2 cellular contexts compared by ENCODE assay signal in the genomic region with DNA sequence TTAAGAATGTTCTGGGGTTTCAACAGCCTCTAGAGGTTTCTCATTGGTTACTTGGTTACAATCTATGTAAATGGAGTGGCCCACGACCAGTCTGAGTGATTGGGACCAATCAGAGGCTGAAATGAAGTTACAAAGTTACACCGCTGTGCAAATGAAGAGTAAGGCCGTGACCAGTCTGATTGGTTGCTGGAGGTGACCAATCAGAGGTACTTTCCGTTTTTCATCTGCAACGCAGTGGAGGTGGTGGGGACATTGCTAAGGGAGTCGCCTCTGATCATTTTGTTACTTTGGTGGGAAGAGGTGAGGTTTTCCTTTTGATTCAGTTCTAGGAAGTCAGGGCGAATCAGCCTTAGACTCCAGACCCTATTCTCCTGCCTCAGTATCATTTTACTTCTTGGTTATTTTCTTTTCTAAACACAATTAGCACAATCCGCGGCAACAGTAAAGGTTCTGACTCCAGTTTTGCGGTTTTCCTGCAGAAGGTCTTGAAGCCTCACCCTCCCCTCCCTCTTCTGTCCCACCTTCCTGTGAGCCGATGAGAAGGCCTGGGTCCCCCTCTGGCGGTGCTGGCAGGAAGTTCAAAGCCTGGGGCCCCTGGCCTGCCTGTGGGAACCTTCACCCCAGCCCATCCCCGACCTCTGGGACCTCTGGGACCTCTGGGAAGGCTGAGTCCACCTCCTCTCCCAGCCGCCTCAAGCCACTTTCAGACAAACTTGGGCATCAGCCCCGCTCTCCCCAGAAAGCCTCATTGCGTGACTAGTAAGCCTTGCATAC.
TF ChIP-seq lines count a peak whose summit lies in the region.

No MANE protein-coding gene starts in this region.

TF ChIP-seq in IMR-90, 13 proteins besides CTCF, POLR2A, EP300 and RAD21 (continued from another document):
- TF ChIP-seq, protein P1, sequence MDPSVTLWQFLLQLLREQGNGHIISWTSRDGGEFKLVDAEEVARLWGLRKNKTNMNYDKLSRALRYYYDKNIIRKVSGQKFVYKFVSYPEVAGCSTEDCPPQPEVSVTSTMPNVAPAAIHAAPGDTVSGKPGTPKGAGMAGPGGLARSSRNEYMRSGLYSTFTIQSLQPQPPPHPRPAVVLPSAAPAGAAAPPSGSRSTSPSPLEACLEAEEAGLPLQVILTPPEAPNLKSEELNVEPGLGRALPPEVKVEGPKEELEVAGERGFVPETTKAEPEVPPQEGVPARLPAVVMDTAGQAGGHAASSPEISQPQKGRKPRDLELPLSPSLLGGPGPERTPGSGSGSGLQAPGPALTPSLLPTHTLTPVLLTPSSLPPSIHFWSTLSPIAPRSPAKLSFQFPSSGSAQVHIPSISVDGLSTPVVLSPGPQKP (IDR thresholded peaks at IDR 0.05; ENCODE audit: borderline replicate concordance, low read depth, low read length) = no peak
- TF ChIP-seq MAFK (IDR thresholded peaks at IDR 0.05; ENCODE audit: low read depth, low read length) = no peak
- no peak for TF ChIP-seq FOS (IDR thresholded peaks at IDR 0.05; ENCODE audit: low read depth, low read length)
- no peak for TF ChIP-seq MAZ (IDR thresholded peaks at IDR 0.05; ENCODE audit: borderline replicate concordance, low read depth, low read length)
- no peak for TF ChIP-seq MXI1 (IDR thresholded peaks at IDR 0.05; ENCODE audit: borderline replicate concordance, low read depth, low read length)
- no peak for TF ChIP-seq SMC3 (IDR thresholded peaks at IDR 0.05; ENCODE audit: low read depth, low read length)
- no peak for TF ChIP-seq RFX5 (IDR thresholded peaks at IDR 0.05; ENCODE audit: low read depth, low read length)

TF ChIP-seq in SK-N-SH, 30 proteins besides CTCF, POLR2A, EP300 and RAD21 (continued from another document):
- TF ChIP-seq, protein P2, sequence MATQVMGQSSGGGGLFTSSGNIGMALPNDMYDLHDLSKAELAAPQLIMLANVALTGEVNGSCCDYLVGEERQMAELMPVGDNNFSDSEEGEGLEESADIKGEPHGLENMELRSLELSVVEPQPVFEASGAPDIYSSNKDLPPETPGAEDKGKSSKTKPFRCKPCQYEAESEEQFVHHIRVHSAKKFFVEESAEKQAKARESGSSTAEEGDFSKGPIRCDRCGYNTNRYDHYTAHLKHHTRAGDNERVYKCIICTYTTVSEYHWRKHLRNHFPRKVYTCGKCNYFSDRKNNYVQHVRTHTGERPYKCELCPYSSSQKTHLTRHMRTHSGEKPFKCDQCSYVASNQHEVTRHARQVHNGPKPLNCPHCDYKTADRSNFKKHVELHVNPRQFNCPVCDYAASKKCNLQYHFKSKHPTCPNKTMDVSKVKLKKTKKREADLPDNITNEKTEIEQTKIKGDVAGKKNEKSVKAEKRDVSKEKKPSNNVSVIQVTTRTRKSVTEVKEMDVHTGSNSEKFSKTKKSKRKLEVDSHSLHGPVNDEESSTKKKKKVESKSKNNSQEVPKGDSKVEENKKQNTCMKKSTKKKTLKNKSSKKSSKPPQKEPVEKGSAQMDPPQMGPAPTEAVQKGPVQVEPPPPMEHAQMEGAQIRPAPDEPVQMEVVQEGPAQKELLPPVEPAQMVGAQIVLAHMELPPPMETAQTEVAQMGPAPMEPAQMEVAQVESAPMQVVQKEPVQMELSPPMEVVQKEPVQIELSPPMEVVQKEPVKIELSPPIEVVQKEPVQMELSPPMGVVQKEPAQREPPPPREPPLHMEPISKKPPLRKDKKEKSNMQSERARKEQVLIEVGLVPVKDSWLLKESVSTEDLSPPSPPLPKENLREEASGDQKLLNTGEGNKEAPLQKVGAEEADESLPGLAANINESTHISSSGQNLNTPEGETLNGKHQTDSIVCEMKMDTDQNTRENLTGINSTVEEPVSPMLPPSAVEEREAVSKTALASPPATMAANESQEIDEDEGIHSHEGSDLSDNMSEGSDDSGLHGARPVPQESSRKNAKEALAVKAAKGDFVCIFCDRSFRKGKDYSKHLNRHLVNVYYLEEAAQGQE (IDR thresholded peaks at IDR 0.05; ENCODE audit: low read depth, low read length) = no peak
- no peak for TF ChIP-seq FOSL2 (IDR thresholded peaks at IDR 0.05; ENCODE audit: borderline replicate concordance, low read depth)
- TF ChIP-seq RFX5 (IDR thresholded peaks at IDR 0.05; ENCODE audit: low read length) = no peak
- no peak for TF ChIP-seq MXI1 (IDR thresholded peaks at IDR 0.05; ENCODE audit: low read depth, low read length)
- no peak for TF ChIP-seq RXRA (IDR thresholded peaks at IDR 0.05; ENCODE audit: borderline replicate concordance, low read depth)
